Comparison of ENCODE assay signal across 8 cellular contexts in the genomic region with DNA sequence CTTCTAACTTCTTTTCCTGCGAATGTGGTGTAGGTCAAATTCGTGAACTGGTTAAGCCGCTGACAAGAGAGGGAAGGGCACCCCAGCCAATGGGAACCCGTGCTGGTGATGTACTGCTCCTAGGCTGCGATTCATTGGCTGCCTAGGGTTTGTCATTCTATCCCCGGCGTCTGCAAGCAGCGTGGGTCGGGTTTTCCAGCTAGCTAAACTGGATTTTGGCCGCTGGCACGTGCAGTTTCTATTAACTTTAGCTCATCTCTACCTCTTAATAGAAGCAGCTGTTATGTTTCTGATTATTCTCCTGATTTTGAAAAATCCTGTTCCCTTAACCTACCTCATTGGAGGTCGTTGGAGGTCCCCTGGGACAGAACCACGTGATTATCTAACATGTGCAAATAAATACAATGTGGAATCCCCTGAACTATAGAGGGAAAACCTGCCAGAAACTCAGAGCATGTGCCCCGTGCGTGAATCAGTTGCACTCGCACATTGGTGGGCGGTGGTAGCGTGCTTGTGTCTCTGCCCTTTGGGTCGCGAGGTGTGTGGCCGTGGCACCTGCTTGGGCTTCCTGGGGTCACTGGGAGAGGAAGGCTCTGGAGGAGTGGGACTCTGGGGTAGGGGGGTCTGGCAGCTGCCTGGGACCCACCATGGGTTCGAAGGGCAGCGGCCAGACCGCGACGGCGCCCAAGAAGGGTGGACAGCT. TPM values are rescaled to one million over a fixed set of nuclear protein-coding genes. Genes with fewer than 3 reads are reported as not detected.
DNase-seq lines count a peak whose midpoint lies in the region; ATAC-seq and TF ChIP-seq lines count a peak whose summit lies in the region.

No MANE protein-coding gene starts in this region.

- peak overlapping the region; percentile 98 to 100 (median 98) for H3K27ac ChIP-seq in esophagus muscularis mucosa (replicated peaks in 1 of 4)
- peak overlapping the region; percentile 95 for H3K27ac ChIP-seq in muscle layer of colon (ENCODE audit: low read depth, low read length)

- H3K36me3 ChIP-seq in esophagus muscularis mucosa, result no peaks in the 10 kb centered on the region
- H3K36me3 ChIP-seq in muscle layer of colon (ENCODE audit: insufficient read depth, low read length), result no peaks in the 10 kb centered on the region

- TF ChIP-seq POLR2A in esophagus muscularis mucosa (IDR thresholded peaks at IDR 0.05; ENCODE audit: low read depth), result peak; percentile 29

- in situ Hi-C loops in Caki2 (cut with HindIII; ENCODE audit: low pct_unique_long_range_greater_than_20kb, low sequenced_read_pairs), result no loop called here

- peak overlapping the region; percentile 82 to 97 (median 92) for H3K4me3 ChIP-seq in esophagus muscularis mucosa
- peak overlapping the region; percentile 78 to 96 for H3K4me3 ChIP-seq in muscle layer of colon (ENCODE audit: low read depth in 1 of 2, low read length in 2 of 2)

- DNase-seq in Caki2 (ENCODE audit: low read depth) (peak; percentile 85), HuH-7 (ENCODE audit: low spot score) (peak; percentile 96), OCI-M2 (lab: John Stamatoyannopoulos, UW; ENCODE audit: unreplicated experiment) (peak; percentile 81), esophagus muscularis mucosa (ENCODE audit: extremely low spot score) (peak; percentile 98)
- DNase-seq in activated T-cell treated with anti-CD3 and anti-CD28 coated beads, Interleukin-2, amount 50 U/mL, for 48 hours, result peak; percentile 79 to 84
- peak; percentile 60 to 63 for DNase-seq in stimulated activated CD8-positive, alpha-beta memory T cell treated with anti-CD3 and anti-CD28 coated beads, Interleukin-7, amount 100 ng/mL, for 1 hour (ENCODE audit: low read depth in 2 of 2)

- H3K27me3 ChIP-seq in esophagus muscularis mucosa (no peaks in the 10 kb centered on the region), muscle layer of colon (ENCODE audit: control insufficient read depth in 1 of 2, insufficient read depth in 2 of 2, low read length in 2 of 2) (no peaks in the 10 kb centered on the region)

- H3K9ac ChIP-seq in muscle layer of colon (ENCODE audit: low read length), result peak overlapping the region; percentile 97

- H3K9me3 ChIP-seq in esophagus muscularis mucosa (no peaks in the 10 kb centered on the region), muscle layer of colon (ENCODE audit: low read length) (no peaks in the 10 kb centered on the region)

- TF ChIP-seq CTCF in esophagus muscularis mucosa (IDR thresholded peaks at IDR 0.05), result no peak

- H3K4me1 ChIP-seq in esophagus muscularis mucosa, result peaks cover 19 to 41% (median 34%) of the 10 kb centered on the region in 4 donors
- peaks cover 24% of the 10 kb centered on the region for H3K4me1 ChIP-seq in muscle layer of colon (ENCODE audit: insufficient read depth, low read length)

- no peak for TF ChIP-seq EP300 in esophagus muscularis mucosa (IDR thresholded peaks at IDR 0.05)

- intact Hi-C loops in esophagus muscularis mucosa (cut with DNase I), result loop anchor here (5.0 kb wide), 1 partner anchor 156 kb away; a partner anchor contains a TSS

- peak; percentile 62 for ATAC-seq in GM21526 (IDR thresholded peaks at IDR 0.05; ENCODE audit: low FRiP score, unreplicated experiment)

- 0% methylated on average over 17 of the region's 27 CpGs for WGBS in esophagus muscularis mucosa

RNA-seq across cellular contexts. Expression of a gene that starts 0.9 kb away (rescaled TPM):
- total RNA-seq in Caki2 (2014; rRNA removed; shearing (Covaris generic); ENCODE audit: low replicate concordance), result 32.4 and 34.2 TPM in 2 replicates
- 10 to 100 TPM; 40.4 to 60.2 (median 53.6) TPM for total RNA-seq in esophagus muscularis mucosa

Comparison
In these comparisons a context has a peak if more than half of its experiments do, and no peak if none do; other contexts are left out.
1. Peak in every context shown above with its lines: DNase-seq, ATAC-seq, H3K4me3 ChIP-seq and H3K27ac ChIP-seq.